15 cellular contexts compared by ENCODE assay signal in the genomic region with DNA sequence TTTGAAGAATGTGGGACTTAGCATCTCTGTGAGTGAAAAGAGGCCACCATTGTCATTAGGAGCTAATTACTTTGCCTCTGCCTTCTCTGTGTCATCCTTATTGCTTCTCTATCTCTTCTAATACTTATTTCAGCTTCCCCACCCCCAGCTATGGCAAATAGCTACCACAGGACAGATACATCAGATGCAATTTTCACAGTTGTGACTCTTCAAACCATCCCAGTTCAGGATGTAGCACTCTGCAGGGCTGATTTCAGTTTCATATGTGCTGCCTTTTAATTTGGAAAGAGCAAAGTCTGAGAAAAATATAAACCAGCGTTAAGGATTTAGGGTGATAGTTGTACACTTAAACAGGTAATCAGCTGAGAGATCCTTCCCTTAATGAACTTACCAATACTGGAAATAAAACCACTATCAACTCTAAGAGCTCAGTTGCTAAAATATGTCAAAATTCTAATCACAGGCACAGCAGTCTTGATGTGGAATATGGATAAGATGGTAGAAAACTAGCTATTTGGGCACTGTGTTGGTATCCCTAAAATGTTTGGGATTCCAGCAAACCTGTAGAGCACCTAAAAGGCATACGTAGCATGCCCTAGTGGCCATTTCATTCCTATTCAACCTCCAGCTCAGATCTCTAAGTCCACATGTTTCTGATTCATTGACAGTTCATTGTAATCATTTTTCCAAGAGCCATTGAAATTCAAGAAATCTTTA.
DNase-seq lines count a peak whose midpoint lies in the region; ATAC-seq and TF ChIP-seq lines count a peak whose summit lies in the region.
"Had no signal": no experiment of that assay in that cellular context is flagged by ENCODE, and none has a peak within 500 bp of the region (broad histone marks: within the 10 kb centered on the region; RNA-seq: fewer than 3 reads in every experiment).

No MANE protein-coding gene starts in this region.

- H3K9me3 ChIP-seq in heart left ventricle (no peaks in the 10 kb centered on the region), breast epithelium (no peaks in the 10 kb centered on the region), muscle layer of colon (ENCODE audit: low read length) (no peaks in the 10 kb centered on the region), SJCRH30 (replicated peaks) (no peaks in the 10 kb centered on the region)

- TF ChIP-seq CTCF in heart left ventricle (IDR thresholded peaks at IDR 0.05) (peak in 4 of 12 donors; percentile 5 to 35 (median 12)), breast epithelium (IDR thresholded peaks at IDR 0.05) (peak in 1 of 3 donors; percentile 33)

- H3K27me3 ChIP-seq in heart left ventricle (no peaks in the 10 kb centered on the region), breast epithelium (no peaks in the 10 kb centered on the region), muscle layer of colon (ENCODE audit: control insufficient read depth in 1 of 2, insufficient read depth in 2 of 2, low read length in 2 of 2) (no peaks in the 10 kb centered on the region), SJCRH30 (no peaks in the 10 kb centered on the region)

- no peak for DNase-seq in heart left ventricle
- no peak for DNase-seq in left ventricle myocardium superior
- DNase-seq in breast epithelium (ENCODE audit: low spot score in 2 of 2), result no peak
- no peak for DNase-seq in effector CD4-positive, alpha-beta T cell
- DNase-seq in caudate nucleus (lab: John Stamatoyannopoulos, UW), result no peak
- no peak for DNase-seq in SJCRH30
- DNase-seq: activated B cell treated with CpG ODN at 0.5 μM for 24 hours, activated T-cell treated with anti-CD3 and anti-CD28 coated beads for 4 hours, mesenchymal stem cell, NCI-H1694 treated with DMSO at 0.1 percent for 48 hours, NCI-H748 treated with DMSO at 0.1 percent for 48 hours, right cardiac atrium had no signal

- WGBS in heart left ventricle, 4 donors, result 77 to 84% (median 79%) methylated on average over 2 of the region's 2 CpGs

- H3K4me3 ChIP-seq in heart left ventricle (no peak overlapping the region), breast epithelium (no peak overlapping the region), muscle layer of colon (ENCODE audit: low read depth in 1 of 2, low read length in 2 of 2) (peak overlapping the region in 1 of 2 donors; percentile 16), SJCRH30 (no peak overlapping the region)
- H3K4me3 ChIP-seq: SK-N-MC had no signal

- H3K36me3 ChIP-seq in heart left ventricle (peaks cover 0 to 65% (median 33%) of the 10 kb centered on the region in 9 donors), breast epithelium (no peaks in the 10 kb centered on the region), muscle layer of colon (ENCODE audit: insufficient read depth, low read length) (peaks cover 51% of the 10 kb centered on the region), SJCRH30 (no peaks in the 10 kb centered on the region; the same call in none of the 2 replicates)

- ATAC-seq in heart left ventricle (no peak), left ventricle myocardium superior (no peak), HG03520 (IDR thresholded peaks at IDR 0.05; ENCODE audit: unreplicated experiment) (no peak)

- H3K27ac ChIP-seq in heart left ventricle (peak overlapping the region in 7 of 12 donors; percentile 5 to 78 (median 19)), breast epithelium (peak overlapping the region; percentile 56 to 64), muscle layer of colon (ENCODE audit: low read depth, low read length) (peak overlapping the region; percentile 31), caudate nucleus (ENCODE audit: low read depth, low read length) (no peak overlapping the region), SJCRH30 (no peak overlapping the region)
- H3K27ac ChIP-seq: SK-N-MC had no signal

- peak overlapping the region; percentile 37 for H3K9ac ChIP-seq in muscle layer of colon (ENCODE audit: low read length)

- intact Hi-C loops in heart left ventricle (cut with DNase I), result loop anchor here in 3 of 10 donors (5.0 to 10.0 kb wide), 3 partner anchors 47 to 57 kb away; no protein-coding TSS in a partner anchor
- intact Hi-C loops in left ventricle myocardium superior (cut with micrococcal nuclease), result loop anchor here (10.0 kb wide), 1 partner anchor 57 kb away; no protein-coding TSS in a partner anchor
- intact Hi-C loops in breast epithelium (cut with DNase I; ENCODE audit: low total_unique reads), result no loop called here

- H3K4me1 ChIP-seq in heart left ventricle (peaks cover 0 to 91% (median 35%) of the 10 kb centered on the region in 12 donors), breast epithelium (peaks cover 0 to 3% of the 10 kb centered on the region in 2 donors), muscle layer of colon (ENCODE audit: insufficient read depth, low read length) (peaks cover 73% of the 10 kb centered on the region), SJCRH30 (0 out of 2 replicates have a peak, but pooled peaks cover 4% of the 10 kb centered on the region)

- TF ChIP-seq POLR2A in heart left ventricle (IDR thresholded peaks at IDR 0.05) (no peak), breast epithelium (IDR thresholded peaks at IDR 0.05) (no peak)

Comparison
In these comparisons a context has a peak if more than half of its experiments do, and no peak if none do; other contexts are left out.
1. H3K27ac ChIP-seq: peak in heart left ventricle (7 of 12), breast epithelium (2 of 2) and muscle layer of colon (single experiment); none in caudate nucleus (single experiment) and SJCRH30 (single experiment).